9 cellular contexts compared by ENCODE assay signal in genomic region chr4:143025111-143025704, GRCh38.
A peak's percentile ranks its signal among the peaks of the same experiment; 100 is the strongest.
DNase-seq lines count a peak whose midpoint lies in the region; ATAC-seq, FAIRE-seq and TF ChIP-seq lines count a peak whose summit lies in the region.
"Had no signal": no experiment of that assay in that cellular context is flagged by ENCODE, and none has a peak within 500 bp of the region (broad histone marks: within the 10 kb centered on the region; RNA-seq: fewer than 3 reads in every experiment).

No MANE protein-coding gene starts in this region.

- peaks cover 0 to 16% (median 8%) of the 10 kb centered on the region in 4 donors for H3K9me3 ChIP-seq in stomach

- intact Hi-C loops in stomach (cut with DNase I; ENCODE audit: low total_unique reads), result no loop called here

- WGBS in stomach, 5 donors, result 29 to 65% (median 45%) methylated on average over 2 of the region's 2 CpGs

- no peak overlapping the region for H3K4me3 ChIP-seq in stomach
- H3K4me3 ChIP-seq: lung had no signal

- H3K36me3 ChIP-seq in stomach, result no peaks in the 10 kb centered on the region

- TF ChIP-seq CTCF in D721Med (IDR thresholded peaks at IDR 0.05; ENCODE audit: insufficient read depth, missing control alignments) (peak; percentile 35), stomach (IDR thresholded peaks at IDR 0.05) (no peak)

- no peak overlapping the region for H3K27ac ChIP-seq in stomach

- H3K4me1 ChIP-seq in stomach, result peaks cover 0 to 6% (median 0%) of the 10 kb centered on the region in 4 donors

- TF ChIP-seq EP300 in stomach (IDR thresholded peaks at IDR 0.05), result no peak

- H3K27me3 ChIP-seq in stomach, result no peaks in the 10 kb centered on the region

- no peak for TF ChIP-seq POLR2A in stomach (IDR thresholded peaks at IDR 0.05)

- DNase-seq in D721Med (ENCODE audit: insufficient read length, low spot score) (no peak), inferior parietal cortex (ENCODE audit: extremely low spot score) (peak; percentile 30), stomach (no peak)
- DNase-seq in stimulated activated CD4-positive, alpha-beta T cell treated with anti-CD3 and anti-CD28 coated beads, Interleukin-2, amount 100 ng/mL, for 48 hours, result no peak

- ATAC-seq in GM19035 (IDR thresholded peaks at IDR 0.05; ENCODE audit: unreplicated experiment) (peak; percentile 57), HG03159 (IDR thresholded peaks at IDR 0.05; ENCODE audit: unreplicated experiment) (peak; percentile 52), SK-N-SH treated with all-trans-retinoic acid at 6 μM for 48 hours (peak; percentile 76), GM21717 (IDR thresholded peaks at IDR 0.05; ENCODE audit: unreplicated experiment) (no peak)

- no peak for FAIRE-seq in D721Med (lab: Jason Lieb, UNC)

TF ChIP-seq in SK-N-SH treated with all-trans-retinoic acid at 6 μM for 48 hours, 23 proteins besides CTCF, POLR2A, EP300 and RAD21:
- no peak for TF ChIP-seq BACH2 (CRISPR knock-in tag; IDR thresholded peaks at IDR 0.05; ENCODE audit: borderline replicate concordance)
- no peak for TF ChIP-seq ZFP3 (CRISPR knock-in tag; IDR thresholded peaks at IDR 0.05)
- TF ChIP-seq ZNF70 (CRISPR knock-in tag; IDR thresholded peaks at IDR 0.05), result no peak
- TF ChIP-seq GLIS3 (CRISPR knock-in tag; IDR thresholded peaks at IDR 0.05), result no peak
- TF ChIP-seq PPARA (CRISPR knock-in tag; IDR thresholded peaks at IDR 0.05; ENCODE audit: borderline replicate concordance), result no peak
- TF ChIP-seq SNAI2 (CRISPR knock-in tag; IDR thresholded peaks at IDR 0.05), result no peak
- TF ChIP-seq TSHZ2 (CRISPR knock-in tag; IDR thresholded peaks at IDR 0.05), result no peak
- no peak for TF ChIP-seq RARB (CRISPR knock-in tag; IDR thresholded peaks at IDR 0.05)
